8 cellular contexts compared by ENCODE assay signal in genomic region chr6:16769131-16769985, GRCh38. TPM values are rescaled to one million over a fixed set of nuclear protein-coding genes. Genes with fewer than 3 reads are reported as not detected.
DNase-seq lines count a peak whose midpoint lies in the region; ATAC-seq, FAIRE-seq and TF ChIP-seq lines count a peak whose summit lies in the region.

No MANE protein-coding gene starts in this region.

- peak overlapping the region; percentile 82 for H3K4me2 ChIP-seq in astrocyte (ENCODE audit: low read length)

- H3K79me2 ChIP-seq in astrocyte (ENCODE audit: insufficient read depth, low read length): peaks cover 1% of the 10 kb centered on the region

- no peak overlapping the region for H2AFZ ChIP-seq in astrocyte (ENCODE audit: low read depth, low read length)

- peak overlapping the region; percentile 30 for H3K4me3 ChIP-seq in astrocyte (ENCODE audit: insufficient read depth, low read depth, low read length)
- no peak overlapping the region for H3K4me3 ChIP-seq in right lobe of liver

- H3K9me3 Mint-ChIP-seq in T-helper 1 cell treated with Interleukin-12 subunit alpha and Interleukin-12 subunit beta and Interleukin-4 antibody, amounts not matched to agents 30 μg/mL and 1 μg/mL, for 36 hours: no peaks in the 10 kb centered on the region
- peaks cover 1% of the 10 kb centered on the region for H3K9me3 Mint-ChIP-seq in astrocyte (ENCODE audit: unreplicated experiment)

- H3K4me1 ChIP-seq in astrocyte (ENCODE audit: insufficient read depth, low read length) (peaks cover 62% of the 10 kb centered on the region), right lobe of liver (peaks cover 0 to 24% (median 3%) of the 10 kb centered on the region in 4 donors)

- H3K36me3 ChIP-seq in astrocyte (ENCODE audit: insufficient read depth, low read length): no peaks in the 10 kb centered on the region
- H3K36me3 ChIP-seq in right lobe of liver: no peaks in the 10 kb centered on the region

- DNase-seq in AG20443 (ENCODE audit: low spot score) (peak; percentile 51), astrocyte (ENCODE audit: low read depth) (peak; percentile 99), right lobe of liver (no peak), DMS153 treated with DMSO at 0.1 percent for 48 hours (lab: John Stamatoyannopoulos, UW; ENCODE audit: unreplicated experiment) (no peak), SK-N-DZ (ENCODE audit: low spot score) (no peak)
- peak; percentile 45 to 53 for DNase-seq in stimulated activated CD8-positive, alpha-beta memory T cell treated with anti-CD3 and anti-CD28 coated beads, Interleukin-4, amount 100 ng/mL, for 4 hours (ENCODE audit: low read depth in 2 of 2, low spot score in 1 of 2)

- TF ChIP-seq CTCF in astrocyte (IDR thresholded peaks at IDR 0.05; ENCODE audit: insufficient read depth, low read depth, low read length): no peak
- TF ChIP-seq CTCF in right lobe of liver (IDR thresholded peaks at IDR 0.05): no peak

- WGBS in right lobe of liver (ENCODE audit: insufficient coverage, low coverage, low lambda C conversion rate, missing lambda C conversion rate): 29% methylated on average over 8 of the region's 8 CpGs

- intact Hi-C loops in right lobe of liver (cut with DNase I): no loop called here

- H3K4me3 Mint-ChIP-seq in T-helper 1 cell treated with Interleukin-12 subunit alpha and Interleukin-12 subunit beta and Interleukin-4 antibody, amounts not matched to agents 30 μg/mL and 1 μg/mL, for 36 hours: peak overlapping the region; percentile 23
- H3K4me3 Mint-ChIP-seq in astrocyte (ENCODE audit: unreplicated experiment): peak overlapping the region; percentile 60

- peak overlapping the region; percentile 70 for H3K9ac ChIP-seq in astrocyte (ENCODE audit: low read length)

- H3K4me1 Mint-ChIP-seq in T-helper 1 cell treated with Interleukin-12 subunit alpha and Interleukin-12 subunit beta and Interleukin-4 antibody, amounts not matched to agents 30 μg/mL and 1 μg/mL, for 36 hours (ENCODE audit: low read depth): peaks cover 57% of the 10 kb centered on the region
- peaks cover 58% of the 10 kb centered on the region for H3K4me1 Mint-ChIP-seq in astrocyte (ENCODE audit: low read depth, unreplicated experiment)

- TF ChIP-seq POLR2A in right lobe of liver (IDR thresholded peaks at IDR 0.05): no peak

- no peak for FAIRE-seq in astrocyte (lab: Jason Lieb, UNC)

- no peaks in the 10 kb centered on the region for H3K27me3 ChIP-seq in astrocyte (ENCODE audit: insufficient read depth, low read length)
- no peaks in the 10 kb centered on the region for H3K27me3 ChIP-seq in right lobe of liver

- ATAC-seq in HG03108 (IDR thresholded peaks at IDR 0.05; ENCODE audit: unreplicated experiment) (peak; percentile 61), right lobe of liver (peak; percentile 53 to 64 (median 62))

- H3K27ac ChIP-seq in astrocyte (ENCODE audit: low read depth, low read length) (peak overlapping the region; percentile 93), right lobe of liver (peak overlapping the region in 1 of 3 donors; percentile 33)

- no peaks in the 10 kb centered on the region for H4K20me1 ChIP-seq in astrocyte (ENCODE audit: insufficient read depth, low read length)

- H3K27me3 Mint-ChIP-seq in T-helper 1 cell treated with Interleukin-12 subunit alpha and Interleukin-12 subunit beta and Interleukin-4 antibody, amounts not matched to agents 30 μg/mL and 1 μg/mL, for 36 hours (ENCODE audit: low read depth): no peaks in the 10 kb centered on the region
- no peaks in the 10 kb centered on the region for H3K27me3 Mint-ChIP-seq in astrocyte (ENCODE audit: low read depth, unreplicated experiment)

- H3K36me3 Mint-ChIP-seq in T-helper 1 cell treated with Interleukin-12 subunit alpha and Interleukin-12 subunit beta and Interleukin-4 antibody, amounts not matched to agents 30 μg/mL and 1 μg/mL, for 36 hours (ENCODE audit: low read depth): peaks cover 12% of the 10 kb centered on the region
- H3K36me3 Mint-ChIP-seq in astrocyte (ENCODE audit: low read depth, unreplicated experiment): peaks cover 4% of the 10 kb centered on the region

- H3K9me3 ChIP-seq in astrocyte (ENCODE audit: insufficient read depth, low read depth, low read length): no peaks in the 10 kb centered on the region
- no peaks in the 10 kb centered on the region for H3K9me3 ChIP-seq in right lobe of liver

- H3K27ac Mint-ChIP-seq in T-helper 1 cell treated with Interleukin-12 subunit alpha and Interleukin-12 subunit beta and Interleukin-4 antibody, amounts not matched to agents 30 μg/mL and 1 μg/mL, for 36 hours: peak overlapping the region; percentile 16
- H3K27ac Mint-ChIP-seq in astrocyte (ENCODE audit: unreplicated experiment): peak overlapping the region; percentile 84

RNA-seq across cellular contexts. Expression of gene ATXN1, which starts 8.1 kb away (rescaled TPM):
- total RNA-seq in astrocyte (68.3 and 70.9 TPM in 2 replicates), right lobe of liver (10 to 100 TPM; 23.2 to 28.7 (median 25.0) TPM)
- polyA plus RNA-seq in SK-N-DZ (2014; cell fraction: cytosol; rRNA removed): 3.0 and 4.4 TPM in 2 replicates
- polyA plus RNA-seq in SK-N-DZ (2014; cell fraction: nucleus; rRNA removed): 2.3 and 6.3 TPM in 2 replicates

Comparison
In these comparisons a context has a peak if more than half of its experiments do, and no peak if none do; other contexts are left out.
1. DNase-seq: peak in AG20443 (single experiment), astrocyte (single experiment) and stimulated activated CD8-positive, alpha-beta memory T cell treated with anti-CD3 and anti-CD28 coated beads, Interleukin-4, amount 100 ng/mL, for 4 hours (2 of 2); none in right lobe of liver (0 of 3), DMS153 treated with DMSO at 0.1 percent for 48 hours (single experiment) and SK-N-DZ (single experiment).